ENCODE assay signal across 19 cellular contexts in genomic region chr5:64628901-64629300, GRCh38.
DNase-seq lines count a peak whose midpoint lies in the region; ATAC-seq and TF ChIP-seq lines count a peak whose summit lies in the region.
"Had no signal": no experiment of that assay in that cellular context is flagged by ENCODE, and none has a peak within 500 bp of the region (broad histone marks: within the 10 kb centered on the region; RNA-seq: fewer than 3 reads in every experiment).

No MANE protein-coding gene starts in this region.

- H3K4me3 Mint-ChIP-seq in naive thymus-derived CD8-positive, alpha-beta T cell: no peak overlapping the region
- H3K4me3 Mint-ChIP-seq: CD4-positive, alpha-beta memory T cell had no signal

- CTCF ChIA-PET in IMR-90 (lab: Yijun Ruan, JAX): interaction anchor here (1.6 kb wide), 1 partner anchor 9 kb away, joined by 4 read pairs; no protein-coding TSS in a partner anchor

- no peak overlapping the region for H3K56ac ChIP-seq in IMR-90 (ENCODE audit: extremely low read depth, insufficient read depth, low read length)

- no peaks in the 10 kb centered on the region for H3K9me1 ChIP-seq in IMR-90 (ENCODE audit: insufficient read depth, low read length)

- no peaks in the 10 kb centered on the region for H3K36me3 ChIP-seq in IMR-90 (ENCODE audit: control insufficient read depth, insufficient read depth, low read length)
- H3K36me3 ChIP-seq in smooth muscle cell (ENCODE audit: low read depth): no peaks in the 10 kb centered on the region
- H3K36me3 ChIP-seq: HAP-1 had no signal

- H3K14ac ChIP-seq in IMR-90 (replicated peaks; ENCODE audit: low read depth, low read length): no peak overlapping the region

- POLR2A ChIA-PET in IMR-90 (lab: Charles Lee; ENCODE audit: unreplicated experiment): no interaction called here
- POLR2A ChIA-PET in naive thymus-derived CD8-positive, alpha-beta T cell (lab: Charles Lee): no interaction called here

- peak; percentile 31 for DNase-seq in IMR-90
- DNase-seq in amniotic epithelial cell (ENCODE audit: low read depth): peak; percentile 15
- peak; percentile 72 for DNase-seq in fibroblast of villous mesenchyme (ENCODE audit: low read depth)
- no peak for DNase-seq in smooth muscle cell (lab: John Stamatoyannopoulos, UW; ENCODE audit: unreplicated experiment)
- no peak for DNase-seq in naive thymus-derived CD8-positive, alpha-beta T cell
- no peak for DNase-seq in effector CD4-positive, alpha-beta T cell
- no peak for DNase-seq in activated T-cell treated with anti-CD3 and anti-CD28 coated beads, Interleukin-2, amount 50 U/mL, for 1 hour
- DNase-seq: C1 segment of cervical spinal cord; Calu3; CD4-positive, alpha-beta memory T cell; COR-L47; DMS53; DND-41; EL; GDM1; GOT3 had no signal

- H3K27me3 ChIP-seq in IMR-90 (ENCODE audit: control insufficient read depth, insufficient read depth, low read length) (peaks cover 11% of the 10 kb centered on the region), smooth muscle cell (ENCODE audit: low read depth) (no peaks in the 10 kb centered on the region)

- TF ChIP-seq CTCF in IMR-90 (conservative IDR thresholded peaks at IDR 0.05; ENCODE audit: low read depth, low read length) (no peak), fibroblast of villous mesenchyme (IDR thresholded peaks at IDR 0.05; ENCODE audit: insufficient read depth, low read depth, low read length) (no peak), smooth muscle cell (IDR thresholded peaks at IDR 0.05; ENCODE audit: borderline replicate concordance, insufficient read depth, poor library complexity, severe bottlenecking) (no peak)

- WGBS in IMR-90 (ENCODE audit: extremely low coverage in 2 of 2, insufficient read length in 1 of 2), 2 experiments: no CpG with 5 or more reads among the region's 2 CpGs
- 32% methylated on average over 2 of the region's 2 CpGs for WGBS in smooth muscle cell (ENCODE audit: low lambda C conversion rate)

- H2BK120ac ChIP-seq in IMR-90 (ENCODE audit: low read depth, low read length): no peak overlapping the region

- H3K4ac ChIP-seq in IMR-90 (ENCODE audit: low read depth, low read length): no peak overlapping the region

- no peak for TF ChIP-seq POLR2A in IMR-90 (IDR thresholded peaks at IDR 0.05; ENCODE audit: low read depth, low read length)

- H3K9me3 Mint-ChIP-seq in naive thymus-derived CD8-positive, alpha-beta T cell: no peaks in the 10 kb centered on the region

- H3F3A ChIP-seq in smooth muscle cell (ENCODE audit: low read depth): no peaks in the 10 kb centered on the region

- H3K79me2 ChIP-seq in smooth muscle cell (ENCODE audit: low read depth): no peaks in the 10 kb centered on the region

- no peak overlapping the region for H2AK9ac ChIP-seq in IMR-90 (replicated peaks; ENCODE audit: low read depth, low read length, poor library complexity)

- no peak overlapping the region for H4K8ac ChIP-seq in IMR-90 (ENCODE audit: low read depth in 2 of 2, low read length in 2 of 2)

- no peaks in the 10 kb centered on the region; the same call in 1 of the 2 replicates for H3K4me1 ChIP-seq in IMR-90 (ENCODE audit: control insufficient read depth, insufficient read depth, low read length)
- H3K4me1 ChIP-seq in smooth muscle cell (ENCODE audit: low read depth): peaks cover 5% of the 10 kb centered on the region
- H3K4me1 ChIP-seq: HAP-1 had no signal

- H3K27me3 Mint-ChIP-seq in naive thymus-derived CD8-positive, alpha-beta T cell: peaks cover 4 to 23% (median 13%) of the 10 kb centered on the region in 5 donors

- intact Hi-C loops in IMR-90 (cut with micrococcal nuclease): no loop called here

- H2BK20ac ChIP-seq in IMR-90 (ENCODE audit: low read depth, low read length): no peak overlapping the region

- H3K27ac Mint-ChIP-seq in naive thymus-derived CD8-positive, alpha-beta T cell: no peak overlapping the region
- H3K27ac Mint-ChIP-seq: CD4-positive, alpha-beta memory T cell had no signal

- no peak overlapping the region for H3K18ac ChIP-seq in IMR-90 (ENCODE audit: low read depth, low read length)

- H4K5ac ChIP-seq in IMR-90 (ENCODE audit: low read depth, low read length): no peak overlapping the region

- TF ChIP-seq RAD21 in IMR-90 (IDR thresholded peaks at IDR 0.05; ENCODE audit: low read length): no peak

- no peaks in the 10 kb centered on the region for H3K9me3 ChIP-seq in IMR-90 (ENCODE audit: control insufficient read depth, insufficient read depth, low read length)
- no peaks in the 10 kb centered on the region for H3K9me3 ChIP-seq in smooth muscle cell (replicated peaks; ENCODE audit: low read depth)
- H3K9me3 ChIP-seq: HAP-1 had no signal

- H2BK5ac ChIP-seq in IMR-90 (ENCODE audit: low read depth, low read length, poor library complexity, severe bottlenecking): no peak overlapping the region

- BruUV-seq in IMR-90 (replicated peaks; lab: Mats Ljungman, UMichigan): no TSS peak

- H4K20me1 ChIP-seq in IMR-90 (ENCODE audit: insufficient read depth, low read length): no peaks in the 10 kb centered on the region
- H4K20me1 ChIP-seq in smooth muscle cell (ENCODE audit: low read depth): no peaks in the 10 kb centered on the region

- H3K79me1 ChIP-seq in IMR-90 (ENCODE audit: low read depth in 1 of 2, low read length in 2 of 2): no peaks in the 10 kb centered on the region

- H3K9ac ChIP-seq in IMR-90 (ENCODE audit: low read depth, low read length) (no peak overlapping the region), smooth muscle cell (ENCODE audit: low read depth) (no peak overlapping the region)

- H3K36me3 Mint-ChIP-seq in naive thymus-derived CD8-positive, alpha-beta T cell: no peaks in the 10 kb centered on the region
- H3K36me3 Mint-ChIP-seq: CD4-positive, alpha-beta memory T cell had no signal

- dilution Hi-C loops in IMR-90 (cut with HindIII; ENCODE audit: low sequenced_read_pairs, unreplicated experiment): no loop called here

- no peaks in the 10 kb centered on the region for H3K4me1 Mint-ChIP-seq in naive thymus-derived CD8-positive, alpha-beta T cell
- H3K4me1 Mint-ChIP-seq: CD4-positive, alpha-beta memory T cell had no signal

- no peak overlapping the region for H3K27ac ChIP-seq in IMR-90 (ENCODE audit: insufficient read depth, low read length)
- peak overlapping the region; percentile 24 for H3K27ac ChIP-seq in smooth muscle cell (ENCODE audit: low read depth)

- H2AFZ ChIP-seq in IMR-90 (replicated peaks; ENCODE audit: low read length, poor library complexity) (no peak overlapping the region), smooth muscle cell (ENCODE audit: low read depth) (no peak overlapping the region)

- in situ Hi-C loops in IMR-90 (cut with MboI; ENCODE audit: low sequenced_read_pairs): no loop called here

- no peak overlapping the region for H3K4me2 ChIP-seq in IMR-90 (ENCODE audit: low read depth, low read length)
- H3K4me2 ChIP-seq in smooth muscle cell: peak overlapping the region; percentile 47

- ATAC-seq in IMR-90 (ENCODE audit: low read depth) (peak; percentile 48), GM18909 (IDR thresholded peaks at IDR 0.05; ENCODE audit: poor library complexity, unreplicated experiment) (no peak)
- ATAC-seq in naive thymus-derived CD8-positive, alpha-beta T cell: no peak
- ATAC-seq: GM12878 had no signal

- H4K91ac ChIP-seq in IMR-90 (ENCODE audit: insufficient read depth, low read depth, low read length): no peak overlapping the region

- no peak overlapping the region for H3K23ac ChIP-seq in IMR-90 (ENCODE audit: low read depth, low read length)

- no peak overlapping the region for H2BK15ac ChIP-seq in IMR-90 (ENCODE audit: low read depth, low read length)

- H2AK5ac ChIP-seq in IMR-90 (ENCODE audit: low read depth, low read length): no peak overlapping the region

- H3K4me3 ChIP-seq in IMR-90 (ENCODE audit: insufficient read depth, low read depth, low read length) (no peak overlapping the region), fibroblast of villous mesenchyme (ENCODE audit: low read depth, low read length) (no peak overlapping the region), smooth muscle cell (no peak overlapping the region)
- H3K4me3 ChIP-seq: GM12878, HAP-1 had no signal

TF ChIP-seq in IMR-90, 13 proteins besides CTCF, POLR2A, EP300 and RAD21:
- TF ChIP-seq MAZ (IDR thresholded peaks at IDR 0.05; ENCODE audit: borderline replicate concordance, low read depth, low read length): no peak
- TF ChIP-seq NFE2L2 (IDR thresholded peaks at IDR 0.05; ENCODE audit: low read depth, low read length): no peak
- no peak for TF ChIP-seq RFX5 (IDR thresholded peaks at IDR 0.05; ENCODE audit: low read depth, low read length)
- no peak for TF ChIP-seq USF2 (IDR thresholded peaks at IDR 0.05; ENCODE audit: low read depth, low read length)

Comparison
In these comparisons a context has a peak if more than half of its experiments do, and no peak if none do; other contexts are left out.
1. DNase-seq: peak in IMR-90 (single experiment), amniotic epithelial cell (single experiment) and fibroblast of villous mesenchyme (single experiment); none in smooth muscle cell (single experiment), naive thymus-derived CD8-positive, alpha-beta T cell (0 of 10), effector CD4-positive, alpha-beta T cell (single experiment) and activated T-cell treated with anti-CD3 and anti-CD28 coated beads, Interleukin-2, amount 50 U/mL, for 1 hour (single experiment).